ENCODE assay signal across 23 cellular contexts in the genomic region with DNA sequence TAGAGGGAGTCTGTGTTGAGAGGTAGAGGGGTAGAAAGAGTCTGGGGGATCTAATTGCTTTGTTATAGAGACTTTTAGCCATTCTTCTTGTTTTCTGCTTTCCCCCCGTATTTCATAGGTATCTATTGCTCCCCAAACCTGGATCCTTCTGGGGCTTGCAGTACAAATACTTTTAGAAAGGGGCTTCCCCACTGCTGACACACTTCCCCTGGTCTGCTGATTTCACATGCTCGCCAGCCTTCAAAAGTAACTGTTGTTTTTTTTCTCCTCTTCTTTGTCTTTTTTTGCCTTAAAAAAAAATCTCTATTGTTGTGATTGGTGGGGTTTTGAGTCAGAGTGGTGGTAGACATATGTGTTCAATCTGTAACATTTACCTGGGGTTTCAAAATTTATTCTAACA.
DNase-seq lines count a peak whose midpoint lies in the region; ATAC-seq, FAIRE-seq and TF ChIP-seq lines count a peak whose summit lies in the region.
"Had no signal": no experiment of that assay in that cellular context is flagged by ENCODE, and none has a peak within 500 bp of the region (broad histone marks: within the 10 kb centered on the region; RNA-seq: fewer than 3 reads in every experiment).

No MANE protein-coding gene starts in this region.

- H3K9me3 Mint-ChIP-seq in neural progenitor cell: no peaks in the 10 kb centered on the region
- H3K9me3 Mint-ChIP-seq in activated naive CD4-positive, alpha-beta T cell treated with anti-CD3 and anti-CD28 coated beads, Interleukin-2, amount 10 ng/mL, durations not matched to agents 7 days and 5 days: no peaks in the 10 kb centered on the region
- H3K9me3 Mint-ChIP-seq: CD4-positive, alpha-beta T cell; CD8-positive, alpha-beta T cell had no signal

- no peaks in the 10 kb centered on the region for H3K27me3 ChIP-seq in MM.1S (replicated peaks; ENCODE audit: insufficient read depth, low read length)
- H3K27me3 ChIP-seq in GM12878 (replicated peaks in 1 of 2; ENCODE audit: control insufficient read depth in 2 of 2, insufficient read depth in 2 of 2, low read length in 1 of 2): no peaks in the 10 kb centered on the region
- H3K27me3 ChIP-seq in neural progenitor cell: no peaks in the 10 kb centered on the region
- H3K27me3 ChIP-seq in esophagus muscularis mucosa: no peaks in the 10 kb centered on the region
- H3K27me3 ChIP-seq: BLaER1 treated with 17β-estradiol and CSF1 and Interleukin-3, amounts not matched to agents 10 nM and 100 nM had no signal

- H3K9me3 ChIP-seq in MM.1S (replicated peaks; ENCODE audit: insufficient read depth, low read length) (no peaks in the 10 kb centered on the region), GM12878 (replicated peaks; ENCODE audit: control insufficient read depth, insufficient read depth, low read length) (no peaks in the 10 kb centered on the region), neural progenitor cell (ENCODE audit: low read depth) (no peaks in the 10 kb centered on the region), esophagus muscularis mucosa (no peaks in the 10 kb centered on the region)
- H3K9me3 ChIP-seq: A549; BLaER1 treated with 17β-estradiol and CSF1 and Interleukin-3, amounts not matched to agents 10 nM and 100 nM had no signal

- CTCF ChIA-PET in GM12878 (lab: Yijun Ruan, JAX): interaction anchor here (1.9 kb wide), 1 partner anchor 19 kb away, joined by 13 read pairs; no protein-coding TSS in a partner anchor
- CTCF ChIA-PET in activated naive CD4-positive, alpha-beta T cell treated with anti-CD3 and anti-CD28 coated beads, Interleukin-2, amount 10 ng/mL, durations not matched to agents 7 days and 5 days (lab: Charles Lee): no interaction called here

- H3K79me2 ChIP-seq in MM.1S (ENCODE audit: low read length) (no peaks in the 10 kb centered on the region), GM12878 (ENCODE audit: control insufficient read depth, insufficient read depth, low read length) (no peaks in the 10 kb centered on the region), neural progenitor cell (ENCODE audit: low read depth) (no peaks in the 10 kb centered on the region)

- intact Hi-C loops in GM12878 (cut with micrococcal nuclease; ENCODE audit: unreplicated experiment): no loop called here
- intact Hi-C loops in esophagus muscularis mucosa (cut with DNase I): no loop called here

- WGBS in GM12878 (ENCODE audit: insufficient coverage, insufficient replicate concordance, low lambda C conversion rate, missing lambda C conversion rate): 0% methylated on average over 2 of the region's 2 CpGs
- 89% methylated on average over 2 of the region's 2 CpGs for WGBS in esophagus muscularis mucosa

- BruUV-seq in GM12878 (replicated peaks; lab: Mats Ljungman, UMichigan): no TSS peak

- no peaks in the 10 kb centered on the region for H3K27me3 Mint-ChIP-seq in neural progenitor cell (ENCODE audit: insufficient read depth, low read depth)
- no peaks in the 10 kb centered on the region for H3K27me3 Mint-ChIP-seq in activated naive CD4-positive, alpha-beta T cell treated with anti-CD3 and anti-CD28 coated beads, Interleukin-2, amount 10 ng/mL, durations not matched to agents 7 days and 5 days

- RAD21 ChIA-PET in GM12878 (lab: Charles Lee; ENCODE audit: unreplicated experiment): no interaction called here

- H4K20me1 ChIP-seq in MM.1S (ENCODE audit: insufficient read depth, low read length): no peaks in the 10 kb centered on the region
- H4K20me1 ChIP-seq in GM12878 (ENCODE audit: control insufficient read depth, insufficient read depth): no peaks in the 10 kb centered on the region
- no peaks in the 10 kb centered on the region for H4K20me1 ChIP-seq in neural progenitor cell (ENCODE audit: low read depth)
- H4K20me1 ChIP-seq: BLaER1 treated with 17β-estradiol and CSF1 and Interleukin-3, amounts not matched to agents 10 nM and 100 nM had no signal

- H3K27ac ChIP-seq in MM.1S (ENCODE audit: low read length) (no peak overlapping the region), GM12878 (ENCODE audit: control insufficient read depth, insufficient read depth) (no peak overlapping the region), neural progenitor cell (no peak overlapping the region), esophagus muscularis mucosa (replicated peaks in 1 of 4) (no peak overlapping the region)
- H3K27ac ChIP-seq: 22Rv1; A549; BLaER1 treated with 17β-estradiol and CSF1 and Interleukin-3, amounts not matched to agents 10 nM and 100 nM; C4-2B had no signal

- no peak overlapping the region for H3K9ac ChIP-seq in MM.1S (ENCODE audit: low read length)
- no peak overlapping the region for H3K9ac ChIP-seq in GM12878 (ENCODE audit: control insufficient read depth, insufficient read depth, low read length)
- no peak overlapping the region for H3K9ac ChIP-seq in neural progenitor cell
- H3K9ac ChIP-seq: BLaER1 treated with 17β-estradiol and CSF1 and Interleukin-3, amounts not matched to agents 10 nM and 100 nM had no signal

- DNase-seq in MM.1S (peak; percentile 54), GM12878 (ENCODE audit: low read depth, low spot score) (no peak), neural progenitor cell (ENCODE audit: low spot score) (no peak), esophagus muscularis mucosa (ENCODE audit: extremely low spot score) (no peak)
- DNase-seq in activated naive CD4-positive, alpha-beta T cell treated with anti-CD3 and anti-CD28 coated beads, Interleukin-2, amount 10 ng/mL, durations not matched to agents 7 days and 5 days: no peak
- DNase-seq: AML-193; CD4-positive, alpha-beta T cell; CD8-positive, alpha-beta T cell; DMS 273 treated with DMSO at 0.1 percent for 48 hours; DMS153; DMS53; DMS79; DND-41; EL; GDM1 had no signal

- H3K36me3 Mint-ChIP-seq in neural progenitor cell: no peaks in the 10 kb centered on the region
- no peaks in the 10 kb centered on the region for H3K36me3 Mint-ChIP-seq in activated naive CD4-positive, alpha-beta T cell treated with anti-CD3 and anti-CD28 coated beads, Interleukin-2, amount 10 ng/mL, durations not matched to agents 7 days and 5 days
- H3K36me3 Mint-ChIP-seq: CD8-positive, alpha-beta T cell had no signal

- ATAC-seq in GM18868 (IDR thresholded peaks at IDR 0.05; ENCODE audit: unreplicated experiment) (peak; percentile 46), GM12878 (peak; percentile 44; the same call in 1 of the 3 replicates), GM21447 (IDR thresholded peaks at IDR 0.05; ENCODE audit: unreplicated experiment) (no peak)
- ATAC-seq: A549; CD8-positive, alpha-beta T cell had no signal

- TF ChIP-seq EP300 in GM12878 (IDR thresholded peaks at IDR 0.05; ENCODE audit: borderline replicate concordance in 1 of 2, control insufficient read depth in 1 of 2, low read depth in 2 of 2, low read length in 2 of 2): no peak
- TF ChIP-seq EP300 in esophagus muscularis mucosa (IDR thresholded peaks at IDR 0.05): no peak

- TF ChIP-seq CTCF in MM.1S (IDR thresholded peaks at IDR 0.05; ENCODE audit: low read length) (no peak), GM12878 (IDR thresholded peaks at IDR 0.05 in 2 of 3, conservative IDR thresholded peaks at IDR 0.05 in 1 of 3; ENCODE audit: control insufficient read depth in 2 of 3, extremely low read depth in 1 of 3, insufficient read depth in 1 of 3, low read depth in 3 of 3, low read length in 3 of 3) (no peak), neural progenitor cell (IDR thresholded peaks at IDR 0.05) (no peak), esophagus muscularis mucosa (IDR thresholded peaks at IDR 0.05) (no peak)

- peaks cover 5% of the 10 kb centered on the region; the same call in 1 of the 2 replicates for H3K9me2 ChIP-seq in MM.1S (replicated peaks; ENCODE audit: insufficient read depth, low read length)

- peak overlapping the region; percentile 21; the same call in 1 of the 2 replicates for H2AFZ ChIP-seq in MM.1S (ENCODE audit: low read length)
- no peak overlapping the region for H2AFZ ChIP-seq in GM12878 (ENCODE audit: control insufficient read depth, low read depth, low read length)
- H2AFZ ChIP-seq in neural progenitor cell (replicated peaks): no peak overlapping the region

- H3K4me3 ChIP-seq in MM.1S (ENCODE audit: low read length) (no peak overlapping the region), GM12878 (no peak overlapping the region), neural progenitor cell (no peak overlapping the region), esophagus muscularis mucosa (no peak overlapping the region)
- H3K4me3 ChIP-seq: A549; BLaER1 treated with 17β-estradiol and CSF1 and Interleukin-3, amounts not matched to agents 10 nM and 100 nM had no signal

- H3K36me3 ChIP-seq in MM.1S (replicated peaks; ENCODE audit: insufficient read depth, low read length): no peaks in the 10 kb centered on the region
- H3K36me3 ChIP-seq in GM12878 (ENCODE audit: control insufficient read depth in 2 of 2, insufficient read depth in 2 of 2, low read length in 1 of 2): no peaks in the 10 kb centered on the region
- H3K36me3 ChIP-seq in neural progenitor cell: no peaks in the 10 kb centered on the region
- no peaks in the 10 kb centered on the region for H3K36me3 ChIP-seq in esophagus muscularis mucosa
- H3K36me3 ChIP-seq: BLaER1 treated with 17β-estradiol and CSF1 and Interleukin-3, amounts not matched to agents 10 nM and 100 nM had no signal

- SMC1A ChIA-PET in GM12878 (lab: Charles Lee; ENCODE audit: uncharacterized antibody, unreplicated experiment): interaction anchor here (0.9 kb wide), 1 partner anchor 181 kb away, joined by 3 read pairs; no protein-coding TSS in a partner anchor

- in situ Hi-C loops in GM12878 (cut with MboI): no loop called here

- peaks cover 12% of the 10 kb centered on the region; the same call in 1 of the 2 replicates for H3K4me1 ChIP-seq in MM.1S (ENCODE audit: low read length)
- no peaks in the 10 kb centered on the region for H3K4me1 ChIP-seq in GM12878 (ENCODE audit: control insufficient read depth, insufficient read depth, low read length)
- H3K4me1 ChIP-seq in neural progenitor cell: peaks cover under 1% of the 10 kb centered on the region
- no peaks in the 10 kb centered on the region for H3K4me1 ChIP-seq in esophagus muscularis mucosa
- H3K4me1 ChIP-seq: A549; BLaER1 treated with 17β-estradiol and CSF1 and Interleukin-3, amounts not matched to agents 10 nM and 100 nM had no signal

- peak overlapping the region; percentile 74 for H3K27ac Mint-ChIP-seq in neural progenitor cell
- H3K27ac Mint-ChIP-seq in activated naive CD4-positive, alpha-beta T cell treated with anti-CD3 and anti-CD28 coated beads, Interleukin-2, amount 10 ng/mL, durations not matched to agents 7 days and 5 days: no peak overlapping the region
- H3K27ac Mint-ChIP-seq: B cell; CD4-positive, alpha-beta T cell; CD8-positive, alpha-beta T cell had no signal

- no peak overlapping the region for H3K4me3 Mint-ChIP-seq in neural progenitor cell
- no peak overlapping the region for H3K4me3 Mint-ChIP-seq in activated naive CD4-positive, alpha-beta T cell treated with anti-CD3 and anti-CD28 coated beads, Interleukin-2, amount 10 ng/mL, durations not matched to agents 7 days and 5 days
- H3K4me3 Mint-ChIP-seq: B cell; CD4-positive, alpha-beta T cell; CD8-positive, alpha-beta T cell had no signal

- H3K4me1 Mint-ChIP-seq in neural progenitor cell: no peaks in the 10 kb centered on the region
- no peaks in the 10 kb centered on the region for H3K4me1 Mint-ChIP-seq in activated naive CD4-positive, alpha-beta T cell treated with anti-CD3 and anti-CD28 coated beads, Interleukin-2, amount 10 ng/mL, durations not matched to agents 7 days and 5 days
- H3K4me1 Mint-ChIP-seq: B cell had no signal

- no peaks in the 10 kb centered on the region for H3F3A ChIP-seq in MM.1S (ENCODE audit: insufficient read depth, low read length)
- H3F3A ChIP-seq in neural progenitor cell (ENCODE audit: low read depth): no peaks in the 10 kb centered on the region

- FAIRE-seq in GM12878 (lab: Jason Lieb, UNC): no peak
- FAIRE-seq: A549, GM12891 had no signal

- POLR2A ChIA-PET in GM12878 (lab: Charles Lee): no interaction called here

- H3K4me2 ChIP-seq in MM.1S (ENCODE audit: low read depth, low read length) (no peak overlapping the region), GM12878 (ENCODE audit: control insufficient read depth, insufficient read depth) (no peak overlapping the region), neural progenitor cell (no peak overlapping the region)
- H3K4me2 ChIP-seq: A549; BLaER1 treated with 17β-estradiol and CSF1 and Interleukin-3, amounts not matched to agents 10 nM and 100 nM had no signal

- no peak for TF ChIP-seq RAD21 in GM12878 (IDR thresholded peaks at IDR 0.05; ENCODE audit: insufficient read depth, low read depth, low read length)

- TF ChIP-seq POLR2A in GM12878 (IDR thresholded peaks at IDR 0.05; ENCODE audit: low read depth, low read length): no peak
- TF ChIP-seq POLR2A in esophagus muscularis mucosa (IDR thresholded peaks at IDR 0.05; ENCODE audit: low read depth): no peak
